In genomic region chr7:157004839-157005455, GRCh38 we compare ENCODE assay signal across 13 cellular contexts. TPM values are rescaled to one million over a fixed set of nuclear protein-coding genes. Genes with fewer than 3 reads are reported as not detected.
DNase-seq lines count a peak whose midpoint lies in the region; ATAC-seq, FAIRE-seq and TF ChIP-seq lines count a peak whose summit lies in the region.
"Had no signal": no experiment of that assay in that cellular context is flagged by ENCODE, and none has a peak within 500 bp of the region (broad histone marks: within the 10 kb centered on the region; RNA-seq: fewer than 3 reads in every experiment).

No MANE protein-coding gene starts in this region.

- H3K4me3 ChIP-seq in GM23338 (peak overlapping the region; percentile 48), osteoblast (ENCODE audit: insufficient read depth, low read length) (no peak overlapping the region), kidney (ENCODE audit: low read length in 2 of 2) (no peak overlapping the region)

- H3F3A ChIP-seq in GM23338 (replicated peaks; ENCODE audit: low read depth), result peaks cover 22% of the 10 kb centered on the region; the same call in 1 of the 2 replicates

- no peaks in the 10 kb centered on the region for H3K9me3 Mint-ChIP-seq in T-helper 1 cell treated with Interleukin-12 subunit alpha and Interleukin-12 subunit beta and Interleukin-4 antibody, amounts not matched to agents 30 μg/mL and 1 μg/mL, for 36 hours
- H3K9me3 Mint-ChIP-seq in GM23338, result peaks cover 2% of the 10 kb centered on the region; the same call in 1 of the 3 replicates
- no peaks in the 10 kb centered on the region for H3K9me3 Mint-ChIP-seq in endothelial cell (ENCODE audit: unreplicated experiment)

- peaks cover 11% of the 10 kb centered on the region for H3K4me1 Mint-ChIP-seq in T-helper 1 cell treated with Interleukin-12 subunit alpha and Interleukin-12 subunit beta and Interleukin-4 antibody, amounts not matched to agents 30 μg/mL and 1 μg/mL, for 36 hours (ENCODE audit: low read depth)
- H3K4me1 Mint-ChIP-seq in GM23338 (peaks cover 35% of the 10 kb centered on the region), endothelial cell (ENCODE audit: unreplicated experiment) (peaks cover 24% of the 10 kb centered on the region)

- H3K4me1 ChIP-seq in GM23338 (ENCODE audit: insufficient read depth) (peaks cover 64% of the 10 kb centered on the region), osteoblast (ENCODE audit: insufficient read depth, low read length) (no peaks in the 10 kb centered on the region), kidney (ENCODE audit: control insufficient read depth in 1 of 2, insufficient read depth in 1 of 2, low read depth in 1 of 2, low read length in 2 of 2) (peaks cover 0 to 5% of the 10 kb centered on the region in 2 donors)

- TF ChIP-seq CTCF in GM23338 (conservative IDR thresholded peaks at IDR 0.05; ENCODE audit: low read depth in 2 of 2) (no peak), endothelial cell (IDR thresholded peaks at IDR 0.05; ENCODE audit: unreplicated experiment) (no peak), osteoblast (IDR thresholded peaks at IDR 0.05; ENCODE audit: extremely low read depth, low read depth, low read length) (no peak), kidney (IDR thresholded peaks at IDR 0.05; ENCODE audit: borderline replicate concordance, extremely low read depth, insufficient read depth) (no peak)

- H3K36me3 Mint-ChIP-seq in T-helper 1 cell treated with Interleukin-12 subunit alpha and Interleukin-12 subunit beta and Interleukin-4 antibody, amounts not matched to agents 30 μg/mL and 1 μg/mL, for 36 hours (ENCODE audit: low read depth), result peaks cover 6% of the 10 kb centered on the region
- H3K36me3 Mint-ChIP-seq in GM23338 (ENCODE audit: low read depth), result no peaks in the 10 kb centered on the region
- H3K36me3 Mint-ChIP-seq in endothelial cell (ENCODE audit: low read depth, unreplicated experiment), result peaks cover 5% of the 10 kb centered on the region

- H3K4me3 Mint-ChIP-seq in T-helper 1 cell treated with Interleukin-12 subunit alpha and Interleukin-12 subunit beta and Interleukin-4 antibody, amounts not matched to agents 30 μg/mL and 1 μg/mL, for 36 hours, result no peak overlapping the region
- H3K4me3 Mint-ChIP-seq in GM23338 (peak overlapping the region; percentile 58; the same call in 2 of the 3 replicates), endothelial cell (ENCODE audit: unreplicated experiment) (peak overlapping the region; percentile 1)

- ATAC-seq in GM23338, result no peak
- ATAC-seq: HepG2 had no signal

- FAIRE-seq in kidney (lab: Jason Lieb, UNC), result no peak
- FAIRE-seq: H54, HepG2 had no signal

- H3K79me2 ChIP-seq in GM23338 (replicated peaks; ENCODE audit: insufficient read depth) (no peaks in the 10 kb centered on the region), osteoblast (ENCODE audit: insufficient read depth, low read length) (no peaks in the 10 kb centered on the region)

- H3K9me3 ChIP-seq in osteoblast (ENCODE audit: low read depth, low read length), result no peaks in the 10 kb centered on the region
- H3K9me3 ChIP-seq in kidney (ENCODE audit: control insufficient read depth in 1 of 2, low read length in 2 of 2), result no peaks in the 10 kb centered on the region

- peak overlapping the region; percentile 67; the same call in 1 of the 2 replicates for H3K4me2 ChIP-seq in GM23338
- H3K4me2 ChIP-seq in osteoblast (ENCODE audit: insufficient read depth, low read length), result no peak overlapping the region

- H3K27me3 ChIP-seq in GM23338 (ENCODE audit: insufficient read depth) (peaks cover 98% of the 10 kb centered on the region), osteoblast (ENCODE audit: insufficient read depth, low read length) (peaks cover 94% of the 10 kb centered on the region)

- H2AFZ ChIP-seq in GM23338 (no peak overlapping the region), osteoblast (ENCODE audit: low read length) (no peak overlapping the region)

- intact Hi-C loops in kidney (cut with DNase I), result no loop called here

- no peak for DNase-seq in T-helper 1 cell
- DNase-seq in GM23338 (ENCODE audit: low spot score), result peak; percentile 41
- no peak for DNase-seq in endothelial cell (ENCODE audit: low spot score)
- DNase-seq in osteoblast (ENCODE audit: insufficient read length, low spot score, missing footprints), result peak; percentile 86
- no peak for DNase-seq in kidney
- DNase-seq in AG08396 (ENCODE audit: low spot score), result no peak
- DNase-seq in DMS79 (lab: John Stamatoyannopoulos, UW), result no peak
- DNase-seq: 8988T; effector CD8-positive, alpha-beta T cell; RPMI8226 had no signal

- H3K27me3 Mint-ChIP-seq in T-helper 1 cell treated with Interleukin-12 subunit alpha and Interleukin-12 subunit beta and Interleukin-4 antibody, amounts not matched to agents 30 μg/mL and 1 μg/mL, for 36 hours (ENCODE audit: low read depth), result peaks cover 84% of the 10 kb centered on the region
- peaks cover 92% of the 10 kb centered on the region for H3K27me3 Mint-ChIP-seq in GM23338 (ENCODE audit: insufficient read depth, low read depth, poor library complexity)
- peaks cover 34% of the 10 kb centered on the region for H3K27me3 Mint-ChIP-seq in endothelial cell (ENCODE audit: unreplicated experiment)

- peak overlapping the region; percentile 70 for H3K27ac Mint-ChIP-seq in T-helper 1 cell treated with Interleukin-12 subunit alpha and Interleukin-12 subunit beta and Interleukin-4 antibody, amounts not matched to agents 30 μg/mL and 1 μg/mL, for 36 hours
- H3K27ac Mint-ChIP-seq in GM23338, result no peak overlapping the region
- peak overlapping the region; percentile 70 for H3K27ac Mint-ChIP-seq in endothelial cell (ENCODE audit: unreplicated experiment)

- no peaks in the 10 kb centered on the region for H3K9me2 ChIP-seq in GM23338 (ENCODE audit: insufficient read depth)

- no peak overlapping the region for H3K9ac ChIP-seq in kidney (ENCODE audit: low read length in 2 of 2)

- H3K27ac ChIP-seq in GM23338 (ENCODE audit: low read depth), result no peak overlapping the region
- no peak overlapping the region for H3K27ac ChIP-seq in osteoblast (ENCODE audit: low read depth, low read length)
- no peak overlapping the region for H3K27ac ChIP-seq in kidney (ENCODE audit: low read depth in 2 of 2, low read length in 2 of 2)

- H4K20me1 ChIP-seq in GM23338 (replicated peaks; ENCODE audit: insufficient read depth) (peaks cover 31% of the 10 kb centered on the region), osteoblast (ENCODE audit: insufficient read depth, low read length) (no peaks in the 10 kb centered on the region)

- H3K36me3 ChIP-seq in GM23338 (ENCODE audit: insufficient read depth) (no peaks in the 10 kb centered on the region), osteoblast (ENCODE audit: insufficient read depth, low read length) (no peaks in the 10 kb centered on the region), kidney (ENCODE audit: control insufficient read depth in 1 of 2, insufficient read depth in 2 of 2, low read length in 2 of 2) (no peaks in the 10 kb centered on the region)

TF ChIP-seq in GM23338, 12 proteins besides CTCF, POLR2A, EP300 and RAD21 (continues in another document):
- TF ChIP-seq STAT1 (IDR thresholded peaks at IDR 0.05; ENCODE audit: unreplicated experiment), result no peak
- no peak for TF ChIP-seq NANOG (IDR thresholded peaks at IDR 0.05; ENCODE audit: borderline replicate concordance)
- no peak for TF ChIP-seq REST (IDR thresholded peaks at IDR 0.05; ENCODE audit: unreplicated experiment)

RNA-seq across cellular contexts. Expression of gene MNX1, which starts 5.5 kb away (rescaled TPM):
- 0.14 TPM in 1 of 2 replicates, not detected in the other for total RNA-seq in GM23338 (2014; rRNA removed; shearing (Covaris generic))
- polyA plus RNA-seq in GM23338 (2016; fragmentation: Nextera tagmentation; extraction: Ambion mirVana) (0.14 and 0.24 TPM in 2 replicates), kidney (ENCODE audit: insufficient read depth, low read depth, low replicate concordance) (not detected)
- total RNA-seq in endothelial cell (ENCODE audit: unreplicated experiment) (3.8 TPM), osteoblast (not detected in 2 replicates), kidney (1.1 TPM)

RNA-seq across cellular contexts. Expression of gene NOM1, which starts 55.4 kb away (rescaled TPM):
- 33.1 and 36.5 TPM in 2 replicates for total RNA-seq in GM23338 (2014; rRNA removed; shearing (Covaris generic))
- polyA plus RNA-seq in GM23338 (2016; fragmentation: Nextera tagmentation; extraction: Ambion mirVana) (17.7 and 18.8 TPM in 2 replicates), kidney (ENCODE audit: insufficient read depth, low read depth, low replicate concordance) (5.8 TPM)
- total RNA-seq in endothelial cell (ENCODE audit: unreplicated experiment) (33.6 TPM), osteoblast (11.6 and 17.1 TPM in 2 replicates), kidney (17.6 TPM)

Comparison
In these comparisons a context has a peak if more than half of its experiments do, and no peak if none do; other contexts are left out.
1. DNase-seq: peak in GM23338 (single experiment) and osteoblast (single experiment); none in T-helper 1 cell (0 of 5), endothelial cell (single experiment), kidney (single experiment), AG08396 (single experiment) and DMS79 (single experiment).